In genomic region chr16:15966420-15967222, GRCh38 we compare ENCODE assay signal across 10 cellular contexts. TPM values are rescaled to one million over a fixed set of nuclear protein-coding genes. Genes with fewer than 3 reads are reported as not detected.
DNase-seq lines count a peak whose midpoint lies in the region; ATAC-seq and TF ChIP-seq lines count a peak whose summit lies in the region.
"Had no signal": no experiment of that assay in that cellular context is flagged by ENCODE, and none has a peak within 500 bp of the region (broad histone marks: within the 10 kb centered on the region; RNA-seq: fewer than 3 reads in every experiment).

No MANE protein-coding gene starts in this region.

- no TSS peak for BruUV-seq in Calu3 (replicated peaks; lab: Mats Ljungman, UMichigan)
- BruUV-seq in mammary epithelial cell (replicated peaks; lab: Mats Ljungman, UMichigan), result no TSS peak
- BruUV-seq in Caco-2 (replicated peaks; lab: Mats Ljungman, UMichigan), result no TSS peak

- no peak for ATAC-seq in naive thymus-derived CD4-positive, alpha-beta T cell
- no peak for ATAC-seq in HG03432 (IDR thresholded peaks at IDR 0.05; ENCODE audit: unreplicated experiment)

- H3K4me1 Mint-ChIP-seq in Calu3 (ENCODE audit: low read depth, unreplicated experiment), result peaks cover 20% of the 10 kb centered on the region
- H3K4me1 Mint-ChIP-seq in naive thymus-derived CD4-positive, alpha-beta T cell, result peaks cover 39 to 61% (median 54%) of the 10 kb centered on the region in 7 donors
- H3K4me1 Mint-ChIP-seq in Caco-2 (ENCODE audit: low read depth, unreplicated experiment), result peaks cover under 1% of the 10 kb centered on the region

- peaks cover 7% of the 10 kb centered on the region for H3K36me3 Mint-ChIP-seq in Calu3 (ENCODE audit: insufficient read depth, unreplicated experiment)
- H3K36me3 Mint-ChIP-seq in naive thymus-derived CD4-positive, alpha-beta T cell, result peaks cover 0 to 80% (median 21%) of the 10 kb centered on the region in 5 donors
- peaks cover 20% of the 10 kb centered on the region for H3K36me3 Mint-ChIP-seq in Caco-2 (ENCODE audit: insufficient read depth, unreplicated experiment)

- CTCF ChIA-PET in Calu3 (lab: Charles Lee) (interaction anchor here (0.6 to 1.4 kb wide), 5 partner anchors 15 to 242 kb away, joined by 3 to 7 read pairs (median 3); no protein-coding TSS in a partner anchor), mammary epithelial cell (lab: Charles Lee; ENCODE audit: low non-redundant PET) (no interaction called here), Caco-2 (lab: Charles Lee) (no interaction called here)
- CTCF ChIA-PET in naive thymus-derived CD4-positive, alpha-beta T cell (lab: Charles Lee), result interaction anchor here (0.6 kb wide), 1 partner anchor 37 kb away, joined by 4 read pairs; no protein-coding TSS in a partner anchor

- POLR2A ChIA-PET in naive thymus-derived CD4-positive, alpha-beta T cell (lab: Charles Lee), result interaction anchor here (0.7 to 1.3 kb wide), 2 partner anchors 19 to 78 kb away, joined by 3 to 5 read pairs; partner anchors contain the start of gene CEP20
- POLR2A ChIA-PET in Caco-2 (lab: Charles Lee), result no interaction called here

- TF ChIP-seq RAD21 in Ishikawa (IDR thresholded peaks at IDR 0.05; ENCODE audit: low read depth), result 0 out of 2 replicates have a peak, but pooled peaks have one; percentile 5

- H3K9ac ChIP-seq in mammary epithelial cell (ENCODE audit: insufficient read depth, low read length), result peak overlapping the region; percentile 59

- H3K4me3 ChIP-seq in mammary epithelial cell (replicated peaks in 1 of 3; ENCODE audit: insufficient read depth in 1 of 3, low read depth in 2 of 3, low read length in 3 of 3), result no peak overlapping the region
- H3K4me3 ChIP-seq in naive thymus-derived CD4-positive, alpha-beta T cell (ENCODE audit: low read length), result no peak overlapping the region
- no peak overlapping the region for H3K4me3 ChIP-seq in Caco-2 (ENCODE audit: low read depth, low read length)
- H3K4me3 ChIP-seq: adrenal gland had no signal

- H3K4me1 ChIP-seq in mammary epithelial cell (ENCODE audit: insufficient read depth, low read length) (peaks cover 29% of the 10 kb centered on the region), Caco-2 (peaks cover 1% of the 10 kb centered on the region; the same call in 1 of the 2 replicates)
- H3K4me1 ChIP-seq in naive thymus-derived CD4-positive, alpha-beta T cell (ENCODE audit: control insufficient read depth in 2 of 2, insufficient read depth in 2 of 2, low read length in 2 of 2), result peaks cover 9 to 12% of the 10 kb centered on the region in 2 donors

- H3K9me3 ChIP-seq in mammary epithelial cell (replicated peaks; ENCODE audit: insufficient read depth, low read length) (no peaks in the 10 kb centered on the region), Caco-2 (peaks cover 8% of the 10 kb centered on the region; the same call in 1 of the 2 replicates)
- H3K9me3 ChIP-seq in naive thymus-derived CD4-positive, alpha-beta T cell (ENCODE audit: control insufficient read depth in 2 of 3, low read length in 3 of 3), result peaks cover 0 to 9% (median 0%) of the 10 kb centered on the region in 3 experiments
- H3K9me3 ChIP-seq: adrenal gland had no signal

- H3K4me2 ChIP-seq in mammary epithelial cell (ENCODE audit: insufficient read depth, low read depth, low read length), result peak overlapping the region; percentile 69

- H3K27me3 Mint-ChIP-seq in Calu3 (ENCODE audit: unreplicated experiment) (no peaks in the 10 kb centered on the region), Caco-2 (ENCODE audit: insufficient read depth, unreplicated experiment) (no peaks in the 10 kb centered on the region)
- H3K27me3 Mint-ChIP-seq in naive thymus-derived CD4-positive, alpha-beta T cell, result no peaks in the 10 kb centered on the region

- H3K36me3 ChIP-seq in mammary epithelial cell (ENCODE audit: insufficient read depth, low read length) (no peaks in the 10 kb centered on the region), Caco-2 (ENCODE audit: control insufficient read depth, insufficient read depth, low read length) (no peaks in the 10 kb centered on the region)
- H3K36me3 ChIP-seq in naive thymus-derived CD4-positive, alpha-beta T cell (ENCODE audit: control insufficient read depth in 2 of 3, insufficient read depth in 3 of 3, low read length in 3 of 3), result peaks cover 0 to 3% (median 0%) of the 10 kb centered on the region in 3 experiments
- H3K36me3 ChIP-seq: adrenal gland had no signal

- peaks cover 17% of the 10 kb centered on the region for H3K9me3 Mint-ChIP-seq in Calu3 (ENCODE audit: low read depth, unreplicated experiment)
- H3K9me3 Mint-ChIP-seq in naive thymus-derived CD4-positive, alpha-beta T cell, result peaks cover 0 to 28% (median 7%) of the 10 kb centered on the region in 11 donors
- H3K9me3 Mint-ChIP-seq in Caco-2 (ENCODE audit: unreplicated experiment), result peaks cover 30% of the 10 kb centered on the region

- TF ChIP-seq EP300 in Ishikawa (IDR thresholded peaks at IDR 0.05; ENCODE audit: borderline replicate concordance), result peak; percentile 57; the same call in 1 of the 2 replicates

- peak; percentile 60 for DNase-seq in Calu3
- peak; percentile 85 for DNase-seq in mammary epithelial cell
- DNase-seq in naive thymus-derived CD4-positive, alpha-beta T cell, result no peak
- DNase-seq in middle frontal gyrus (ENCODE audit: extremely low spot score, low spot score), result no peak
- DNase-seq in Caco-2, result no peak
- no peak for DNase-seq in NCI-H526 treated with DMSO at 0.1 percent for 48 hours (lab: John Stamatoyannopoulos, UW)
- DNase-seq: MV-4-11 had no signal

- dilution Hi-C loops in mammary epithelial cell (cut with HindIII; ENCODE audit: low sequenced_read_pairs), result no loop called here

- 39% methylated on average over 8 of the region's 8 CpGs for WGBS in mammary epithelial cell (ENCODE audit: low coverage, missing lambda C conversion rate)

- H3K4me3 Mint-ChIP-seq in Calu3 (ENCODE audit: low read depth, unreplicated experiment) (peak overlapping the region; percentile 36), Caco-2 (ENCODE audit: unreplicated experiment) (no peak overlapping the region)
- no peak overlapping the region for H3K4me3 Mint-ChIP-seq in naive thymus-derived CD4-positive, alpha-beta T cell

- H4K20me1 ChIP-seq in mammary epithelial cell (ENCODE audit: insufficient read depth, low read length), result no peaks in the 10 kb centered on the region

- in situ Hi-C loops in mammary epithelial cell (cut with MboI; ENCODE audit: low sequenced_read_pairs in 2 of 2), result no loop called here

- H3K27me3 ChIP-seq in mammary epithelial cell (ENCODE audit: insufficient read depth, low read length) (no peaks in the 10 kb centered on the region), Caco-2 (replicated peaks; ENCODE audit: control insufficient read depth, insufficient read depth, low read length) (no peaks in the 10 kb centered on the region)
- no peaks in the 10 kb centered on the region for H3K27me3 ChIP-seq in naive thymus-derived CD4-positive, alpha-beta T cell (ENCODE audit: control insufficient read depth in 2 of 2, insufficient read depth in 2 of 2, low read length in 2 of 2)
- H3K27me3 ChIP-seq: adrenal gland had no signal

- peak overlapping the region; percentile 41 for H2AFZ ChIP-seq in mammary epithelial cell (ENCODE audit: low read depth, low read length)

- intact Hi-C loops in Calu3 (cut with micrococcal nuclease; ENCODE audit: unreplicated experiment) (no loop called here), mammary epithelial cell (cut with micrococcal nuclease) (no loop called here), Caco-2 (cut with micrococcal nuclease; ENCODE audit: unreplicated experiment) (no loop called here)
- intact Hi-C loops in naive thymus-derived CD4-positive, alpha-beta T cell (cut with micrococcal nuclease), result loop anchor here in 1 of 2 donors (10.0 kb wide), 2 partner anchors 1332 to 1398 kb away; partner anchors contain the start of genes BFAR and PARN

- TF ChIP-seq CTCF in Calu3 (IDR thresholded peaks at IDR 0.05; ENCODE audit: unreplicated experiment), result no peak
- no peak for TF ChIP-seq CTCF in mammary epithelial cell (conservative IDR thresholded peaks at IDR 0.05 in 1 of 2, IDR thresholded peaks at IDR 0.05 in 1 of 2; ENCODE audit: extremely low read depth in 1 of 2, insufficient read depth in 1 of 2, low read depth in 1 of 2, low read length in 2 of 2)
- no peak for TF ChIP-seq CTCF in Caco-2 (IDR thresholded peaks at IDR 0.05; ENCODE audit: insufficient read depth in 1 of 2, low read depth in 1 of 2, low read length in 1 of 2, severe bottlenecking in 1 of 2, unreplicated experiment in 1 of 2)

- H3K27ac ChIP-seq in mammary epithelial cell (ENCODE audit: insufficient read depth, low read depth, low read length), result peak overlapping the region; percentile 78
- no peak overlapping the region for H3K27ac ChIP-seq in naive thymus-derived CD4-positive, alpha-beta T cell (ENCODE audit: low read depth, low read length)

- peaks cover 96% of the 10 kb centered on the region for H3K79me2 ChIP-seq in mammary epithelial cell (ENCODE audit: insufficient read depth, low read length)

- peak overlapping the region; percentile 77 for H3K27ac Mint-ChIP-seq in Calu3 (ENCODE audit: unreplicated experiment)
- peak overlapping the region in 8 of 9 donors; percentile 9 to 85 (median 38) for H3K27ac Mint-ChIP-seq in naive thymus-derived CD4-positive, alpha-beta T cell
- H3K27ac Mint-ChIP-seq in Caco-2 (ENCODE audit: unreplicated experiment), result no peak overlapping the region

TF ChIP-seq in Ishikawa, 13 proteins besides CTCF, POLR2A, EP300 and RAD21 (continues in another document):
- no peak for TF ChIP-seq YY1 (IDR thresholded peaks at IDR 0.05; ENCODE audit: low read depth)
- TF ChIP-seq TCF12 (IDR thresholded peaks at IDR 0.05; ENCODE audit: low read depth), result peak; percentile 75
- TF ChIP-seq TAF1 (IDR thresholded peaks at IDR 0.05; ENCODE audit: low read depth), result no peak
- peak; percentile 94 for TF ChIP-seq NFIC (IDR thresholded peaks at IDR 0.05)
- no peak for TF ChIP-seq CEBPB (IDR thresholded peaks at IDR 0.05)
- peak; percentile 87 for TF ChIP-seq TEAD4 (IDR thresholded peaks at IDR 0.05)
- peak; percentile 17; the same call in 1 of the 2 replicates for TF ChIP-seq MAX (IDR thresholded peaks at IDR 0.05)
- TF ChIP-seq ZBTB7A (IDR thresholded peaks at IDR 0.05; ENCODE audit: low read depth), result no peak

RNA-seq across cellular contexts. Expression of gene ABCC1, which starts 17.2 kb away (rescaled TPM):
- total RNA-seq in Calu3 (2022) (46.3 and 46.4 TPM in 2 replicates), mammary epithelial cell (10 to 100 TPM; 45.5 to 47.2 TPM), Caco-2 (2022) (22.3 and 24.8 TPM in 2 replicates)
- polyA plus RNA-seq in mammary epithelial cell, result 25.3 TPM
- polyA minus RNA-seq in mammary epithelial cell, result 137 TPM
- 10 to 100 TPM; 57.3 to 95.8 (median 64.1) TPM for total RNA-seq in naive thymus-derived CD4-positive, alpha-beta T cell
- polyA plus RNA-seq in naive thymus-derived CD4-positive, alpha-beta T cell, result 1 to 10 TPM; 4.8 to 7.9 TPM

Comparison
In these comparisons a context has a peak if more than half of its experiments do, and no peak if none do; other contexts are left out.
1. DNase-seq: peak in Calu3 (single experiment) and mammary epithelial cell (single experiment); none in naive thymus-derived CD4-positive, alpha-beta T cell (0 of 9), middle frontal gyrus (single experiment), Caco-2 (0 of 2) and NCI-H526 treated with DMSO at 0.1 percent for 48 hours (single experiment).
2. CTCF ChIA-PET loops: an anchor here in Calu3 (0.6 to 1.4 kb wide) and naive thymus-derived CD4-positive, alpha-beta T cell (0.6 kb wide); none called in mammary epithelial cell and Caco-2.